Comparison of ENCODE assay signal across 17 cellular contexts in the genomic region with DNA sequence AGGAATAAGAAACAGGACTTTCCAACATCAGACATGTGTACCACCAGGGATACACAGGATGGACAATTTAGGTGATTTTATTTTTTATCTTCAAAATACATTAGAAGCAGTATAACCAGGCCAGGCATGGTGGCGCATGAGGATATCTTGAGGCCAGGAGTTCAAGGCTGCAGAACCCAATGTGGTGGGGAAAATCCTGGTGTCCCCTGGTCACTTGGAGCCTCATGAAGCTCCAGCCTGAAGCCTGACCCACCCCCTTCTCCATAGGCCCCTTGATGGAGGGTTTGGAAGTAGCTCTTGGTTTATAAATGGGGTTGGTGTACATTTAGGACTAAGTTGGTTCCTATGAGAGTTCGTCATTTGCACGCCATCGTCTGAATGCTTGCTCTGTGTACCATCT.
DNase-seq lines count a peak whose midpoint lies in the region; TF ChIP-seq lines count a peak whose summit lies in the region.
"Had no signal": no experiment of that assay in that cellular context is flagged by ENCODE, and none has a peak within 500 bp of the region (broad histone marks: within the 10 kb centered on the region; RNA-seq: fewer than 3 reads in every experiment).

No MANE protein-coding gene starts in this region.

- intact Hi-C loops in esophagus muscularis mucosa (cut with DNase I) (loop anchor here (10.0 kb wide), 2 partner anchors 357 to 427 kb away; no protein-coding TSS in a partner anchor), sigmoid colon (cut with DNase I) (loop anchor here (10.0 kb wide), 1 partner anchor 427 kb away; no protein-coding TSS in a partner anchor), lower leg skin (cut with DNase I; ENCODE audit: low total_unique reads) (loop anchor here (5.0 to 10.0 kb wide), 2 partner anchors 57 to 359 kb away; no protein-coding TSS in a partner anchor), MCF 10A (cut with micrococcal nuclease) (no loop called here)

- H3K27me3 Mint-ChIP-seq in MCF 10A (ENCODE audit: insufficient read depth, unreplicated experiment), result peaks cover 26% of the 10 kb centered on the region

- H3K4me3 Mint-ChIP-seq in MCF 10A (ENCODE audit: unreplicated experiment), result no peak overlapping the region
- H3K4me3 Mint-ChIP-seq: CD14-positive monocyte; CD4-positive, alpha-beta memory T cell; CD4-positive, CD25-positive, alpha-beta regulatory T cell; CD8-positive, alpha-beta memory T cell had no signal

- H3K4me1 Mint-ChIP-seq in MCF 10A (ENCODE audit: insufficient read depth, unreplicated experiment), result no peaks in the 10 kb centered on the region
- H3K4me1 Mint-ChIP-seq: CD14-positive monocyte; CD4-positive, alpha-beta memory T cell; CD4-positive, CD25-positive, alpha-beta regulatory T cell; CD8-positive, alpha-beta memory T cell had no signal

- CTCF ChIA-PET in MCF 10A (lab: Yijun Ruan, JAX), result interaction anchor here (0.6 to 0.7 kb wide), 2 partner anchors 285 to 427 kb away, joined by 3 to 5 read pairs; no protein-coding TSS in a partner anchor

- 85% methylated on average over 4 of the region's 4 CpGs for WGBS in esophagus muscularis mucosa
- 93% methylated on average over 4 of the region's 4 CpGs for WGBS in sigmoid colon, 2 donors
- 97 to 99% methylated on average over 4 of the region's 4 CpGs for WGBS in lower leg skin, 2 donors

- POLR2A ChIA-PET in MCF 10A (lab: Yijun Ruan, JAX), result interaction anchor here (0.7 to 1.3 kb wide), 2 partner anchors 24 to 51 kb away, joined by 3 to 4 read pairs; no protein-coding TSS in a partner anchor

- H3K27ac ChIP-seq in esophagus muscularis mucosa (replicated peaks in 1 of 4), result peak overlapping the region; percentile 63 to 77 (median 74)
- peak overlapping the region; percentile 64 to 95 (median 72) for H3K27ac ChIP-seq in sigmoid colon
- H3K27ac ChIP-seq: BLaER1 had no signal

- H3K27ac Mint-ChIP-seq in MCF 10A (ENCODE audit: low read depth, unreplicated experiment), result no peak overlapping the region
- H3K27ac Mint-ChIP-seq: CD14-positive monocyte; CD4-positive, alpha-beta memory T cell; CD4-positive, CD25-positive, alpha-beta regulatory T cell; CD8-positive, alpha-beta memory T cell had no signal

- TF ChIP-seq CTCF in esophagus muscularis mucosa (IDR thresholded peaks at IDR 0.05), result no peak
- TF ChIP-seq CTCF in sigmoid colon (IDR thresholded peaks at IDR 0.05), result no peak
- no peak for TF ChIP-seq CTCF in lower leg skin (IDR thresholded peaks at IDR 0.05)
- no peak for TF ChIP-seq CTCF in MCF 10A (IDR thresholded peaks at IDR 0.05; ENCODE audit: unreplicated experiment)

- no TSS peak for BruUV-seq in MCF 10A (replicated peaks; lab: Mats Ljungman, UMichigan)

- no peak for DNase-seq in esophagus muscularis mucosa (ENCODE audit: extremely low spot score)
- no peak for DNase-seq in sigmoid colon
- DNase-seq in DMS 273 (lab: John Stamatoyannopoulos, UW; ENCODE audit: unreplicated experiment), result no peak
- DNase-seq in lower leg skin (ENCODE audit: low spot score in 2 of 2), result no peak
- DNase-seq in MCF 10A (ENCODE audit: unreplicated experiment), result no peak
- DNase-seq: 8988T; ACHN; BE2C; C1 segment of cervical spinal cord; CD4-positive, alpha-beta memory T cell; CD4-positive, CD25-positive, alpha-beta regulatory T cell; CD8-positive, alpha-beta memory T cell; COR-L47; DMS79 treated with DMSO at 0.1 percent for 48 hours; GF-D8 had no signal

- no peaks in the 10 kb centered on the region for H3K9me3 ChIP-seq in esophagus muscularis mucosa
- peaks cover 0 to 4% (median 0%) of the 10 kb centered on the region in 4 donors for H3K9me3 ChIP-seq in sigmoid colon
- H3K9me3 ChIP-seq: BE2C had no signal

- TF ChIP-seq EP300 in esophagus muscularis mucosa (IDR thresholded peaks at IDR 0.05) (no peak), sigmoid colon (IDR thresholded peaks at IDR 0.05) (no peak)

- peaks cover 0 to 93% (median 59%) of the 10 kb centered on the region in 4 donors for H3K36me3 ChIP-seq in esophagus muscularis mucosa
- peaks cover 20 to 100% (median 78%) of the 10 kb centered on the region in 4 donors for H3K36me3 ChIP-seq in sigmoid colon
- H3K36me3 ChIP-seq: BE2C, BLaER1 had no signal

- H3K9me3 Mint-ChIP-seq in MCF 10A (ENCODE audit: unreplicated experiment), result no peaks in the 10 kb centered on the region
- H3K9me3 Mint-ChIP-seq: CD8-positive, alpha-beta memory T cell had no signal

- H3K27me3 ChIP-seq in esophagus muscularis mucosa (no peaks in the 10 kb centered on the region), sigmoid colon (no peaks in the 10 kb centered on the region)
- H3K27me3 ChIP-seq: BE2C, BLaER1 had no signal

- no peak for TF ChIP-seq POLR2A in esophagus muscularis mucosa (IDR thresholded peaks at IDR 0.05; ENCODE audit: low read depth)
- TF ChIP-seq POLR2A in sigmoid colon (IDR thresholded peaks at IDR 0.05), result no peak
- no peak for TF ChIP-seq POLR2A in lower leg skin (IDR thresholded peaks at IDR 0.05)

- H3K4me1 ChIP-seq in esophagus muscularis mucosa, result peaks cover 0 to 100% (median 91%) of the 10 kb centered on the region in 4 donors
- H3K4me1 ChIP-seq in sigmoid colon, result peaks cover 0 to 93% (median 80%) of the 10 kb centered on the region in 4 donors
- H3K4me1 ChIP-seq: BE2C had no signal

- no peaks in the 10 kb centered on the region for H3K36me3 Mint-ChIP-seq in MCF 10A (ENCODE audit: insufficient read depth, unreplicated experiment)
- H3K36me3 Mint-ChIP-seq: CD14-positive monocyte; CD4-positive, alpha-beta memory T cell; CD4-positive, CD25-positive, alpha-beta regulatory T cell; CD8-positive, alpha-beta memory T cell had no signal

- H3K4me3 ChIP-seq in esophagus muscularis mucosa, result no peak overlapping the region
- no peak overlapping the region for H3K4me3 ChIP-seq in sigmoid colon
- no peak overlapping the region for H3K4me3 ChIP-seq in lower leg skin (ENCODE audit: low read depth, poor library complexity, severe bottlenecking)
- H3K4me3 ChIP-seq: BLaER1 had no signal
